In genomic region chr7:158569858-158570239, GRCh38 we compare ENCODE assay signal across 19 cellular contexts.
"Had no signal": no experiment of that assay in that cellular context is flagged by ENCODE, and none has a peak within 500 bp of the region (broad histone marks: within the 10 kb centered on the region; RNA-seq: fewer than 3 reads in every experiment).

No MANE protein-coding gene starts in this region.

- H3K4me1 ChIP-seq: right lobe of liver had no signal

- ATAC-seq: activated naive CD8-positive, alpha-beta T cell treated with anti-CD3 and anti-CD28 coated beads, Interleukin-2, amount 50 U/mL, for 24 hours; activated T-helper 17 cell treated with anti-CD3 and anti-CD28 coated beads, Interleukin-2, amount 50 U/mL, for 72 hours; heart left ventricle; left ventricle myocardium superior had no signal

- H3K27ac ChIP-seq: heart left ventricle, right lobe of liver had no signal

- DNase-seq: activated B cell treated with CpG ODN at 0.5 μM for 24 hours; activated CD4-positive, alpha-beta T cell treated with anti-CD3 and anti-CD28 coated beads, Interleukin-2, amount 10 ng/mL, durations not matched to agents 7 days and 5 days; activated CD8-positive, alpha-beta memory T cell treated with anti-CD3 and anti-CD28 coated beads for 24 hours; activated naive CD4-positive, alpha-beta T cell treated with anti-CD3 and anti-CD28 coated beads for 36 hours; activated naive CD8-positive, alpha-beta T cell treated with anti-CD3 and anti-CD28 coated beads, Interleukin-2, amount 50 U/mL, for 24 hours; cerebellar nuclear complex; effector memory CD4-positive, alpha-beta T cell; heart left ventricle; islet precursor cell; left ventricle myocardium superior; right lobe of liver; SW 1271 had no signal

- H3K4me3 ChIP-seq: heart left ventricle, right lobe of liver had no signal

- H3K36me3 ChIP-seq: heart left ventricle, right lobe of liver had no signal

- H3K27ac Mint-ChIP-seq: activated B cell treated with CpG ODN at 0.5 μM for 24 hours; activated CD4-positive, alpha-beta T cell treated with anti-CD3 and anti-CD28 coated beads, Interleukin-2, amount 10 ng/mL, durations not matched to agents 7 days and 5 days; activated naive CD4-positive, alpha-beta T cell treated with anti-CD3 and anti-CD28 coated beads for 36 hours; activated naive CD8-positive, alpha-beta T cell treated with anti-CD3 and anti-CD28 coated beads, Interleukin-2, amount 50 U/mL, for 24 hours; activated T-helper 17 cell treated with anti-CD3 and anti-CD28 coated beads, Interleukin-2, amount 50 U/mL, for 72 hours; dendritic cell treated with granulocyte-macrophage colony-stimulating factor and Interleukin-4, amounts not matched to agents 40 ng/mL and 50 ng/mL, for 4 days; memory B cell; nephron; stimulated activated naive CD8-positive, alpha-beta T cell treated with anti-CD3 and anti-CD28 coated beads, Interleukin-15, Interleukin-2, amounts not matched to agents 100 ng/mL and 50 ng/mL, for 24 hours had no signal

- FAIRE-seq: frontal cortex, TTC549 had no signal

- H3K4me1 Mint-ChIP-seq: activated B cell treated with CpG ODN at 0.5 μM for 24 hours; activated CD4-positive, alpha-beta T cell treated with anti-CD3 and anti-CD28 coated beads, Interleukin-2, amount 10 ng/mL, durations not matched to agents 7 days and 5 days; activated naive CD8-positive, alpha-beta T cell treated with anti-CD3 and anti-CD28 coated beads, Interleukin-2, amount 50 U/mL, for 24 hours; activated T-helper 17 cell treated with anti-CD3 and anti-CD28 coated beads, Interleukin-2, amount 50 U/mL, for 72 hours; memory B cell; nephron had no signal

- H3K4me3 Mint-ChIP-seq: activated B cell treated with CpG ODN at 0.5 μM for 24 hours; activated CD4-positive, alpha-beta T cell treated with anti-CD3 and anti-CD28 coated beads, Interleukin-2, amount 10 ng/mL, durations not matched to agents 7 days and 5 days; activated naive CD4-positive, alpha-beta T cell treated with anti-CD3 and anti-CD28 coated beads for 36 hours; activated naive CD8-positive, alpha-beta T cell treated with anti-CD3 and anti-CD28 coated beads, Interleukin-2, amount 50 U/mL, for 24 hours; activated T-helper 17 cell treated with anti-CD3 and anti-CD28 coated beads, Interleukin-2, amount 50 U/mL, for 72 hours; dendritic cell treated with granulocyte-macrophage colony-stimulating factor and Interleukin-4, amounts not matched to agents 40 ng/mL and 50 ng/mL, for 4 days; memory B cell; nephron; stimulated activated naive CD8-positive, alpha-beta T cell treated with anti-CD3 and anti-CD28 coated beads, Interleukin-15, Interleukin-2, amounts not matched to agents 100 ng/mL and 50 ng/mL, for 24 hours had no signal

- H3K36me3 Mint-ChIP-seq: memory B cell had no signal

- H3K9me3 ChIP-seq: heart left ventricle, right lobe of liver had no signal

- H3K9me3 Mint-ChIP-seq: activated B cell treated with CpG ODN at 0.5 μM for 24 hours; activated CD4-positive, alpha-beta T cell treated with anti-CD3 and anti-CD28 coated beads, Interleukin-2, amount 10 ng/mL, durations not matched to agents 7 days and 5 days; activated naive CD4-positive, alpha-beta T cell treated with anti-CD3 and anti-CD28 coated beads for 36 hours; activated naive CD8-positive, alpha-beta T cell treated with anti-CD3 and anti-CD28 coated beads, Interleukin-2, amount 50 U/mL, for 24 hours; activated T-helper 17 cell treated with anti-CD3 and anti-CD28 coated beads, Interleukin-2, amount 50 U/mL, for 72 hours; dendritic cell treated with granulocyte-macrophage colony-stimulating factor and Interleukin-4, amounts not matched to agents 40 ng/mL and 50 ng/mL, for 4 days; memory B cell; nephron; stimulated activated naive CD8-positive, alpha-beta T cell treated with anti-CD3 and anti-CD28 coated beads, Interleukin-15, Interleukin-2, amounts not matched to agents 100 ng/mL and 50 ng/mL, for 24 hours had no signal
